Comparison of ENCODE assay signal across 8 cellular contexts in genomic region chr10:88091490-88092061, GRCh38.
DNase-seq lines count a peak whose midpoint lies in the region; ATAC-seq and TF ChIP-seq lines count a peak whose summit lies in the region.

No MANE protein-coding gene starts in this region.

- H3K4me3 ChIP-seq in OCI-LY3 (ENCODE audit: low read length) = peak overlapping the region; percentile 43
- H3K4me3 ChIP-seq in BE2C (ENCODE audit: low read depth, low read length) = no peak overlapping the region

- no peaks in the 10 kb centered on the region for H4K20me1 ChIP-seq in OCI-LY3 (ENCODE audit: insufficient read depth, low read length)

- no peak overlapping the region for H3K9ac ChIP-seq in OCI-LY3 (ENCODE audit: low read length)

- H3K27me3 ChIP-seq in OCI-LY3 (ENCODE audit: low read depth, low read length) (peaks cover 12% of the 10 kb centered on the region; the same call in 1 of the 2 replicates), BE2C (no peaks in the 10 kb centered on the region)

- no peaks in the 10 kb centered on the region for H3K9me3 ChIP-seq in OCI-LY3 (ENCODE audit: insufficient read depth, low read length)
- no peaks in the 10 kb centered on the region for H3K9me3 ChIP-seq in BE2C

- TF ChIP-seq CTCF in GM13976 (IDR thresholded peaks at IDR 0.05; ENCODE audit: borderline replicate concordance, control extremely low read depth, extremely low read depth, insufficient read depth, missing control alignments) (no peak), OCI-LY3 (IDR thresholded peaks at IDR 0.05; ENCODE audit: low read depth, low read length) (peak; percentile 26), BE2C (IDR thresholded peaks at IDR 0.05; ENCODE audit: low read depth, low read length) (no peak)

- peak overlapping the region; percentile 58 for H3K27ac ChIP-seq in OCI-LY3 (ENCODE audit: low read length)

- DNase-seq in GM13976 (ENCODE audit: low spot score) = peak; percentile 62
- peak; percentile 57 for DNase-seq in activated effector memory CD4-positive, alpha-beta T cell treated with Interleukin-2 at 50 U/mL for 16 hours
- peak; percentile 83 for DNase-seq in stimulated activated CD4-positive, alpha-beta T cell treated with anti-CD3 and anti-CD28 coated beads, Interleukin-4, amount 100 ng/mL, for 24 hours
- DNase-seq in SW 1271 (lab: John Stamatoyannopoulos, UW) = no peak
- no peak for DNase-seq in ecto neural progenitor cell (ENCODE audit: low spot score)
- DNase-seq in BE2C = no peak

- H3K4me1 ChIP-seq in OCI-LY3 (ENCODE audit: low read length) = peaks cover 51% of the 10 kb centered on the region
- peaks cover 4% of the 10 kb centered on the region; the same call in 1 of the 2 replicates for H3K4me1 ChIP-seq in BE2C

- ATAC-seq in HG02759 (IDR thresholded peaks at IDR 0.05; ENCODE audit: unreplicated experiment) = peak; percentile 88

- no peak overlapping the region for H2AFZ ChIP-seq in OCI-LY3 (ENCODE audit: low read depth, low read length)

- H3K79me2 ChIP-seq in OCI-LY3 (ENCODE audit: low read length) = no peaks in the 10 kb centered on the region

- in situ Hi-C loops in GM13976 (cut with MboI; ENCODE audit: low sequenced_read_pairs, unreplicated experiment) = loop anchor here (10.0 kb wide), 1 partner anchor 227 kb away; the partner anchor contains the start of genes KLLN and PTEN

- peak overlapping the region; percentile 63 for H3K4me2 ChIP-seq in OCI-LY3 (ENCODE audit: low read length)

- H3K36me3 ChIP-seq in OCI-LY3 (replicated peaks; ENCODE audit: low read depth, low read length) (no peaks in the 10 kb centered on the region), BE2C (no peaks in the 10 kb centered on the region)

Comparison
In these comparisons a context has a peak if more than half of its experiments do, and no peak if none do; other contexts are left out.
1. DNase-seq: peak in GM13976 (single experiment), activated effector memory CD4-positive, alpha-beta T cell treated with Interleukin-2 at 50 U/mL for 16 hours (single experiment) and stimulated activated CD4-positive, alpha-beta T cell treated with anti-CD3 and anti-CD28 coated beads, Interleukin-4, amount 100 ng/mL, for 24 hours (single experiment); none in SW 1271 (0 of 2), ecto neural progenitor cell (single experiment) and BE2C (single experiment).